In genomic region chr11:2944953-2945756, GRCh38 we compare ENCODE assay signal across 8 cellular contexts. TPM values are rescaled to one million over a fixed set of nuclear protein-coding genes. Genes with fewer than 3 reads are reported as not detected.
DNase-seq lines count a peak whose midpoint lies in the region; ATAC-seq, FAIRE-seq and TF ChIP-seq lines count a peak whose summit lies in the region.

No MANE protein-coding gene starts in this region.

- in situ Hi-C loops in gastrocnemius medialis (cut with MboI; ENCODE audit: low sequenced_read_pairs in 4 of 4): no loop called here

- no peaks in the 10 kb centered on the region; the same call in 1 of the 2 replicates for H3K4me1 ChIP-seq in BE2C
- H3K4me1 ChIP-seq in RWPE2 (ENCODE audit: insufficient read depth, poor library complexity, severe bottlenecking): peaks cover 13% of the 10 kb centered on the region
- H3K4me1 ChIP-seq in gastrocnemius medialis: peaks cover 12 to 18% of the 10 kb centered on the region in 2 donors

- ATAC-seq in RWPE2 (ENCODE audit: low read depth): peak; percentile 29; the same call in 1 of the 3 replicates
- peak; percentile 60 to 68 for ATAC-seq in gastrocnemius medialis
- no peak for ATAC-seq in GM21515 (IDR thresholded peaks at IDR 0.05; ENCODE audit: unreplicated experiment)
- ATAC-seq in HG02798 (IDR thresholded peaks at IDR 0.05; ENCODE audit: poor library complexity, unreplicated experiment): no peak

- H3K36me3 ChIP-seq in BE2C (peaks cover 6% of the 10 kb centered on the region), RWPE2 (ENCODE audit: low read depth) (peaks cover 61% of the 10 kb centered on the region), gastrocnemius medialis (peaks cover 0 to 21% of the 10 kb centered on the region in 2 donors)

- H3K27me3 ChIP-seq in BE2C (no peaks in the 10 kb centered on the region), RWPE2 (ENCODE audit: insufficient read depth, poor library complexity, severe bottlenecking) (no peaks in the 10 kb centered on the region), gastrocnemius medialis (no peaks in the 10 kb centered on the region)

- H3K9me3 ChIP-seq in BE2C (no peaks in the 10 kb centered on the region), RWPE2 (ENCODE audit: severe bottlenecking) (no peaks in the 10 kb centered on the region), gastrocnemius medialis (no peaks in the 10 kb centered on the region)

- peak overlapping the region; percentile 9 for H3K27ac ChIP-seq in RWPE2 (ENCODE audit: poor library complexity, severe bottlenecking)
- peak overlapping the region in 2 of 4 donors; percentile 6 to 57 for H3K27ac ChIP-seq in gastrocnemius medialis

- no peak overlapping the region for H3K4me3 ChIP-seq in BE2C (ENCODE audit: low read depth, low read length)
- no peak overlapping the region for H3K4me3 ChIP-seq in RWPE2 (ENCODE audit: severe bottlenecking)
- H3K4me3 ChIP-seq in gastrocnemius medialis: peak overlapping the region in 1 of 4 donors; percentile 20

- DNase-seq in BE2C: peak; percentile 75
- DNase-seq in RWPE2 (ENCODE audit: low spot score): no peak
- DNase-seq in cerebellum (ENCODE audit: low spot score): peak; percentile 85
- peak; percentile 59 to 74 for DNase-seq in gastrocnemius medialis
- no peak for DNase-seq in NCI-H69 (lab: John Stamatoyannopoulos, UW)

- intact Hi-C loops in gastrocnemius medialis (cut with DNase I; ENCODE audit: low total_unique reads): no loop called here

- FAIRE-seq in islet of Langerhans (lab: Jason Lieb, UNC): peak; percentile 36

- TF ChIP-seq CTCF in BE2C (IDR thresholded peaks at IDR 0.05; ENCODE audit: low read depth, low read length): no peak
- no peak for TF ChIP-seq CTCF in RWPE2 (IDR thresholded peaks at IDR 0.05; ENCODE audit: poor library complexity, severe bottlenecking)
- no peak for TF ChIP-seq CTCF in gastrocnemius medialis (IDR thresholded peaks at IDR 0.05 in 4 of 5, conservative IDR thresholded peaks at IDR 0.05 in 1 of 5)

- no peak for TF ChIP-seq POLR2A in gastrocnemius medialis (IDR thresholded peaks at IDR 0.05)

RNA-seq across cellular contexts. Expression of gene PHLDA2, which starts 15.9 kb away (rescaled TPM):
- polyA plus RNA-seq in BE2C (2012; ENCODE audit: insufficient read depth, insufficient read length, low read depth): not detected
- total RNA-seq in cerebellum: not detected
- total RNA-seq in gastrocnemius medialis: 1 to 10 TPM in 1 of 4 donors, not detected in 3; 1.4 TPM

RNA-seq across cellular contexts. Expression of gene NAP1L4, which starts 47.0 kb away (rescaled TPM):
- 54.2 TPM for polyA plus RNA-seq in BE2C (2012; ENCODE audit: insufficient read depth, insufficient read length, low read depth)
- total RNA-seq in cerebellum (156 TPM), gastrocnemius medialis (100 to 1,000 TPM in 3 of 4 donors, 10 to 100 TPM in 1; 86.4 to 123 (median 111) TPM)

RNA-seq across cellular contexts. Expression of gene CDKN1C, which starts 59.6 kb away (rescaled TPM):
- polyA plus RNA-seq in BE2C (2012; ENCODE audit: insufficient read depth, insufficient read length, low read depth): 3.6 TPM
- total RNA-seq in cerebellum (21.8 TPM), gastrocnemius medialis (10 to 100 TPM; 22.0 to 56.9 (median 38.5) TPM)

Comparison
In these comparisons a context has a peak if more than half of its experiments do, and no peak if none do; other contexts are left out.
1. DNase-seq: peak in BE2C (single experiment), cerebellum (single experiment) and gastrocnemius medialis (2 of 2); none in RWPE2 (single experiment) and NCI-H69 (single experiment).
2. ATAC-seq: peak in RWPE2 (single experiment) and gastrocnemius medialis (2 of 2); none in GM21515 (single experiment) and HG02798 (single experiment).